In the genomic region with DNA sequence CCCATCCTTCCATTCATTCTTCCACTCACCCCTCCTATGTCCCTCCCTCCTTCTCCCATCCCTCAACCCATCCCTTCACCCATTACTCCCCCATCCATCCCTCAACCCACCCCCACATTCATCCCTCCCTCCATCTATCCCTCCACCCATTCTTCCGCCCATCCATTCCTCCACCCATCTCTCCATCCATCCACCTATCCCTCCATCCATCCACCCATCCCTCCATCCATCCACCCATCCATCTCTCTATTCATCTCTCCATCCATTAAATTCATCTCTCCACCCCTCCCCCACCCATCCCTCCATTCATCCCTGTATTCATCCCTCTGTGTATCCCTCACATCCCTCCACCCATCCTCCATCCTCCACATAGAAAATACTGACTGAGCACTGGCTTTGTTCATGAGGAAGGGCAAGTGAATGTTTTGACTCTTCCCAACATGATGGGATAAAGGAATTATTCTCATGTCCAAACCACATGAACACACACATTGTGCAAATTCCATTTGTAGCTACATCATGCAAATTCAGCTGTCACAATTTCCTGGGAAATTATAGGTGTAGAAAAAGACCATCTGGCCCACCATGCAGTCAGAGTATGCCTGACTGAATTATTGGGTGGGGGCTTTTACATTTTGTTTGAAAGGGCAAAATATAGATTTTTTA, we compare ENCODE assay signal across 29 cellular contexts. TPM values are rescaled to one million over a fixed set of nuclear protein-coding genes. Genes with fewer than 3 reads are reported as not detected.
DNase-seq lines count a peak whose midpoint lies in the region; ATAC-seq and TF ChIP-seq lines count a peak whose summit lies in the region.
"Had no signal": no experiment of that assay in that cellular context is flagged by ENCODE, and none has a peak within 500 bp of the region (broad histone marks: within the 10 kb centered on the region; RNA-seq: fewer than 3 reads in every experiment).

No MANE protein-coding gene starts in this region.

- H4K8ac ChIP-seq in trophoblast cell (ENCODE audit: low read depth, low read length) = no peak overlapping the region

- H3K9ac ChIP-seq in GM23248 = no peak overlapping the region
- no peak overlapping the region for H3K9ac ChIP-seq in trophoblast cell (ENCODE audit: low read length)

- H3K4me2 ChIP-seq in GM23248 (ENCODE audit: unreplicated experiment) (no peak overlapping the region), trophoblast cell (ENCODE audit: low read length) (no peak overlapping the region)
- H3K4me2 ChIP-seq: smooth muscle cell had no signal

- H3K27me3 ChIP-seq in GM23248 (replicated peaks; ENCODE audit: insufficient read depth) = 0 out of 2 replicates have a peak, but pooled peaks cover 4% of the 10 kb centered on the region
- no peaks in the 10 kb centered on the region for H3K27me3 ChIP-seq in trophoblast cell (ENCODE audit: insufficient read depth, low read length)
- H3K27me3 ChIP-seq: ascending aorta, pancreas had no signal

- H3K9me2 ChIP-seq in GM23248 (ENCODE audit: insufficient read depth) = no peaks in the 10 kb centered on the region

- H3K23ac ChIP-seq in trophoblast cell (ENCODE audit: low read length) = no peak overlapping the region

- POLR2A ChIA-PET in AG04449 (lab: Yijun Ruan, JAX) = interaction anchor here (0.8 kb wide), 1 partner anchor 18 kb away, joined by 3 read pairs; no protein-coding TSS in a partner anchor

- no peak overlapping the region for H2AK5ac ChIP-seq in trophoblast cell (ENCODE audit: low read length)

- no peaks in the 10 kb centered on the region for H3F3A ChIP-seq in GM23248 (ENCODE audit: insufficient read depth)

- H3K4me1 ChIP-seq in GM23248 (ENCODE audit: insufficient read depth) = peaks cover 2% of the 10 kb centered on the region; the same call in 1 of the 2 replicates
- peaks cover 0 to 2% of the 10 kb centered on the region in 2 experiments for H3K4me1 ChIP-seq in trophoblast cell (ENCODE audit: control insufficient read depth in 1 of 2, insufficient read depth in 2 of 2, low read length in 2 of 2)

- H3K9me3 ChIP-seq in GM23248 (ENCODE audit: low read depth) (no peaks in the 10 kb centered on the region), trophoblast cell (ENCODE audit: insufficient read depth, low read depth, low read length) (peaks cover 1% of the 10 kb centered on the region)
- H3K9me3 ChIP-seq: ascending aorta, gastroesophageal sphincter, mucosa of descending colon, pancreas had no signal

- intact Hi-C loops in posterior vena cava (cut with DNase I) = no loop called here

- no peak overlapping the region for H2BK12ac ChIP-seq in trophoblast cell (ENCODE audit: low read length)

- H4K20me1 ChIP-seq in GM23248 (ENCODE audit: insufficient read depth) = no peaks in the 10 kb centered on the region

- no peaks in the 10 kb centered on the region for H3K79me1 ChIP-seq in trophoblast cell (ENCODE audit: low read length)

- no peak overlapping the region for H3K4ac ChIP-seq in trophoblast cell (ENCODE audit: low read depth, low read length)

- H3K79me2 ChIP-seq in GM23248 (ENCODE audit: insufficient read depth) (no peaks in the 10 kb centered on the region), trophoblast cell (ENCODE audit: control insufficient read depth, insufficient read depth, low read length, poor library complexity) (no peaks in the 10 kb centered on the region)

- DNase-seq in AG04449 (ENCODE audit: low read depth, low spot score) (peak; percentile 24), GM23248 (peak; percentile 33), amniotic epithelial cell (ENCODE audit: low read depth) (peak; percentile 52), fibroblast of the aortic adventitia (ENCODE audit: low read depth) (peak; percentile 48), trophoblast cell (no peak), posterior vena cava (ENCODE audit: low spot score) (no peak)
- DNase-seq in activated CD8-positive, alpha-beta memory T cell treated with anti-CD3 and anti-CD28 coated beads, Interleukin-2, amount 50 U/mL, for 4 hours = no peak
- DNase-seq: activated CD4-positive, alpha-beta T cell treated with anti-CD3 and anti-CD28 coated beads for 4 hours; activated effector memory CD4-positive, alpha-beta T cell treated with Interleukin-2 at 50 U/mL for 16 hours; activated T-cell treated with anti-CD3 and anti-CD28 coated beads for 4 hours; CD4-positive, alpha-beta memory T cell; central memory CD4-positive, alpha-beta T cell; DND-41; hypothalamus; left cardiac atrium; mucosa of descending colon; NCI-H446 treated with DMSO at 0.1 percent for 48 hours; NCI-H82; pancreas; stimulated activated CD4-positive, alpha-beta T cell treated with anti-CD3 and anti-CD28 coated beads, Interleukin-1b, Interleukin-23, amount 100 ng/mL, for 48 hours; stimulated activated naive CD4-positive, alpha-beta T cell treated with Interleukin-2 at 50 U/mL for 16 hours; SW 1271 had no signal

- no peak overlapping the region for H3K18ac ChIP-seq in trophoblast cell (ENCODE audit: low read length)

- no peak overlapping the region for H2BK120ac ChIP-seq in trophoblast cell (ENCODE audit: insufficient read depth, low read length, poor library complexity)

- H3K27ac ChIP-seq in GM23248 (no peak overlapping the region), trophoblast cell (ENCODE audit: low read depth, low read length) (no peak overlapping the region)
- H3K27ac ChIP-seq: 22Rv1, ascending aorta, gastroesophageal sphincter, pancreas, VCaP had no signal

- no peak overlapping the region for H3K14ac ChIP-seq in trophoblast cell (ENCODE audit: low read length)

- in situ Hi-C loops in GM23248 (cut with MboI) = no loop called here

- H3K4me3 ChIP-seq in AG04449 (ENCODE audit: low read depth, low read length) (no peak overlapping the region), GM23248 (no peak overlapping the region), fibroblast of the aortic adventitia (ENCODE audit: low read depth, low read length) (no peak overlapping the region), trophoblast cell (ENCODE audit: low read depth, low read length) (no peak overlapping the region)
- H3K4me3 ChIP-seq: ascending aorta, gastroesophageal sphincter, lung, mucosa of descending colon, pancreas, smooth muscle cell had no signal

- 80% methylated on average over 1 of the region's 1 CpG; no CpG with 5 or more reads in 1 of the 2 experiments for WGBS in GM23248 (ENCODE audit: low coverage in 1 of 2, low lambda C conversion rate in 2 of 2, missing lambda C conversion rate in 2 of 2), 2 experiments
- WGBS in trophoblast cell (ENCODE audit: extremely low coverage, insufficient coverage, insufficient read length) = 100% methylated on average over 1 of the region's 1 CpG

- H4K12ac ChIP-seq in trophoblast cell (ENCODE audit: low read depth, low read length) = no peak overlapping the region

- H2AFZ ChIP-seq in GM23248 (no peak overlapping the region), trophoblast cell (ENCODE audit: insufficient read depth, low read length, poor library complexity) (no peak overlapping the region)

- H4K91ac ChIP-seq in trophoblast cell (ENCODE audit: low read depth, low read length) = no peak overlapping the region

- H2BK5ac ChIP-seq in trophoblast cell (ENCODE audit: low read depth, low read length, poor library complexity) = no peak overlapping the region

- no peaks in the 10 kb centered on the region for H3K36me3 ChIP-seq in GM23248 (ENCODE audit: low read depth)
- no peaks in the 10 kb centered on the region for H3K36me3 ChIP-seq in trophoblast cell (ENCODE audit: control insufficient read depth in 1 of 2, insufficient read depth in 2 of 2, low read length in 2 of 2)
- H3K36me3 ChIP-seq: ascending aorta, gastroesophageal sphincter, pancreas had no signal

- CTCF ChIA-PET in AG04449 (lab: Yijun Ruan, JAX) = interaction anchor here (1.3 to 3.0 kb wide), 4 partner anchors 206 to 219 kb away, joined by 3 to 24 read pairs (median 6); no protein-coding TSS in a partner anchor

- TF ChIP-seq CTCF in AG04449 (IDR thresholded peaks at IDR 0.05; ENCODE audit: insufficient read depth, low read length, missing control alignments) (no peak), fibroblast of the aortic adventitia (IDR thresholded peaks at IDR 0.05; ENCODE audit: insufficient read depth, low read length) (no peak)

- ATAC-seq in GM21723 (IDR thresholded peaks at IDR 0.05; ENCODE audit: unreplicated experiment) = no peak
- ATAC-seq: gastroesophageal sphincter, left cardiac atrium, mucosa of descending colon, pancreas had no signal

RNA-seq across cellular contexts. Expression of gene VAV2, which starts 6.9 kb away (rescaled TPM):
- total RNA-seq in GM23248 (2014; rRNA removed; shearing (Covaris generic)) = 8.3 and 9.0 TPM in 2 replicates
- polyA plus RNA-seq in GM23248 (2016; fragmentation: Nextera tagmentation; extraction: Ambion mirVana) = 6.7 and 7.3 TPM in 2 replicates
- total RNA-seq in fibroblast of the aortic adventitia (ENCODE audit: low replicate concordance) = 3.5 and 10.9 TPM in 2 replicates
- polyA plus RNA-seq in trophoblast cell (2013) = 54.6 and 55.9 TPM in 2 replicates
- 10 to 100 TPM; 12.9 to 17.9 TPM for total RNA-seq in posterior vena cava

RNA-seq across cellular contexts. Expression of gene BRD3OS, which starts 26.2 kb away (rescaled TPM):
- total RNA-seq in GM23248 (2014; rRNA removed; shearing (Covaris generic)) = 25.9 and 36.3 TPM in 2 replicates
- polyA plus RNA-seq in GM23248 (2016; fragmentation: Nextera tagmentation; extraction: Ambion mirVana) = 32.1 and 36.6 TPM in 2 replicates
- 11.5 and 26.2 TPM in 2 replicates for total RNA-seq in fibroblast of the aortic adventitia (ENCODE audit: low replicate concordance)
- polyA plus RNA-seq in trophoblast cell (2013) = 7.4 and 8.4 TPM in 2 replicates
- 10 to 100 TPM; 11.9 to 14.3 TPM for total RNA-seq in posterior vena cava

Comparison
In these comparisons a context has a peak if more than half of its experiments do, and no peak if none do; other contexts are left out.
1. DNase-seq: peak in AG04449 (single experiment), GM23248 (single experiment), amniotic epithelial cell (single experiment) and fibroblast of the aortic adventitia (single experiment); none in trophoblast cell (0 of 2), activated CD8-positive, alpha-beta memory T cell treated with anti-CD3 and anti-CD28 coated beads, Interleukin-2, amount 50 U/mL, for 4 hours (single experiment) and posterior vena cava (single experiment).